ENCODE assay signal across 35 cellular contexts in the genomic region with DNA sequence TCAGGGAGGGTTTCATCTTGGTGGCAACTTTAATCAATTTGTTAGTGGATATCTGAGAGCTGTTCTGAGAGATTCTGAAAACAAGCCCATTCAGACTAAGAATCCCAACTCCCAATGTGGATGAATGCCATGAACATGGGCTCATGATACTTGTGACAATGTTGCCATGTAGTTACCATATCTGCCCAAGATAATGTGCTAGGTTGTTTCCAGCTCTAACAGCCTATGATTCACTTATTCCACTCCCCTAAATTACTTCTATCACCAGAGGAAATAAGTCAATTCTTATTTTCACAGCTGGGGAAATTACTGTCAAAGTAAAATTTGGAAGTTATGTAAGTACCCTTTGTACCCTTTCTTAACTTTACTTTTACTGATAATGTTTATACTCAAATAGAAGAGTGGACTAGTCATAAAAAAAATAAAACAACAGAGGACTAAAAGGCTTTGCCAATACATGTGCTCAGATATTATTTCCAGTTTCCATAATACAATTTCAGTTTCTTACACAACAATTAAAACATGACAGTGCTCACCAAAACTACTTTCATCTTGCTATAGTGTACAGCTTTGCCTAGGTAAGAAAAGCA.
A peak's percentile ranks its signal among the peaks of the same experiment; 100 is the strongest.
DNase-seq lines count a peak whose midpoint lies in the region; ATAC-seq, FAIRE-seq and TF ChIP-seq lines count a peak whose summit lies in the region.
"Had no signal": no experiment of that assay in that cellular context is flagged by ENCODE, and none has a peak within 500 bp of the region (broad histone marks: within the 10 kb centered on the region; RNA-seq: fewer than 3 reads in every experiment).

No MANE protein-coding gene starts in this region.

- peak; percentile 79 for ATAC-seq in thoracic aorta (ENCODE audit: insufficient number of reproducible peaks, low FRiP score, low read depth)
- no peak for ATAC-seq in HG03039 (IDR thresholded peaks at IDR 0.05; ENCODE audit: unreplicated experiment)
- ATAC-seq: activated CD4-positive, alpha-beta T cell treated with anti-CD3 and anti-CD28 coated beads for 36 hours; activated CD8-positive, alpha-beta T cell treated with anti-CD3 and anti-CD28 coated beads, Interleukin-2, amount 10 ng/mL, durations not matched to agents 7 days and 5 days; Panc1 had no signal

- H3K27me3 ChIP-seq in endothelial cell of umbilical vein (ENCODE audit: control insufficient read depth in 2 of 2, insufficient read depth in 2 of 2, low read length in 2 of 2): no peaks in the 10 kb centered on the region
- H3K27me3 ChIP-seq in left ventricle myocardium inferior (ENCODE audit: low read depth): no peaks in the 10 kb centered on the region
- no peaks in the 10 kb centered on the region for H3K27me3 ChIP-seq in thoracic aorta (replicated peaks; ENCODE audit: insufficient read depth)
- H3K27me3 ChIP-seq: adrenal gland, BLaER1, brain microvascular endothelial cell, neural progenitor cell, spleen, tibial nerve had no signal

- no peak overlapping the region for H3K4me3 ChIP-seq in endothelial cell of umbilical vein (replicated peaks in 1 of 3; ENCODE audit: insufficient read depth in 1 of 3, low read depth in 1 of 3, low read length in 3 of 3)
- no peak overlapping the region for H3K4me3 ChIP-seq in left ventricle myocardium inferior
- no peak overlapping the region for H3K4me3 ChIP-seq in thoracic aorta
- H3K4me3 ChIP-seq: adrenal gland, BLaER1, neural progenitor cell, spleen, tibial nerve had no signal

- FAIRE-seq in endothelial cell of umbilical vein (lab: Jason Lieb, UNC): no peak
- FAIRE-seq: colon, frontal cortex had no signal

- no peaks in the 10 kb centered on the region for H3K9me3 ChIP-seq in endothelial cell of umbilical vein (replicated peaks; ENCODE audit: control insufficient read depth, insufficient read depth, low read length)
- H3K9me3 ChIP-seq in left ventricle myocardium inferior (replicated peaks): peaks cover 16% of the 10 kb centered on the region
- H3K9me3 ChIP-seq in thoracic aorta: peaks cover 3% of the 10 kb centered on the region
- H3K9me3 ChIP-seq: adrenal gland had no signal

- DNase-seq in OCI-M1 (lab: John Stamatoyannopoulos, UW): peak; percentile 12
- DNase-seq in endothelial cell of umbilical vein (ENCODE audit: low read depth, low spot score): peak; percentile 23
- DNase-seq in left ventricle myocardium inferior: no peak
- no peak for DNase-seq in thoracic aorta (ENCODE audit: low spot score)
- no peak for DNase-seq in NCI-H1417 (lab: John Stamatoyannopoulos, UW)
- no peak for DNase-seq in stimulated activated CD4-positive, alpha-beta T cell treated with anti-CD3 and anti-CD28 coated beads, Interleukin-4, amount 100 ng/mL, for 24 hours
- DNase-seq: activated CD4-positive, alpha-beta T cell treated with anti-CD3 and anti-CD28 coated beads for 36 hours; activated CD8-positive, alpha-beta T cell treated with anti-CD3 and anti-CD28 coated beads, Interleukin-2, amount 10 ng/mL, durations not matched to agents 7 days and 5 days; activated naive CD4-positive, alpha-beta T cell treated with anti-CD3 and anti-CD28 coated beads for 36 hours; adrenal gland; brain microvascular endothelial cell; DMS 273 treated with DMSO at 0.1 percent for 48 hours; effector CD8-positive, alpha-beta T cell; EL; GOT3; HFFc6; immature natural killer cell; mesenchymal stem cell; NCI-H1105; NCI-H2081; NCI-H526; retina; SHP77 treated with DMSO at 0.1 percent for 48 hours; spleen; stimulated activated CD4-positive, alpha-beta T cell treated with anti-CD3 and anti-CD28 coated beads, Interleukin-2, amount 100 ng/mL, for 24 hours; stimulated activated CD8-positive, alpha-beta memory T cell treated with anti-CD3 and anti-CD28 coated beads, Interleukin-4, amount 100 ng/mL, for 48 hours had no signal

- TF ChIP-seq CTCF in endothelial cell of umbilical vein (IDR thresholded peaks at IDR 0.05; ENCODE audit: extremely low read depth in 1 of 2, insufficient read depth in 1 of 2, low read depth in 1 of 2, low read length in 2 of 2): no peak
- TF ChIP-seq CTCF in left ventricle myocardium inferior (IDR thresholded peaks at IDR 0.05; ENCODE audit: borderline replicate concordance): no peak
- TF ChIP-seq CTCF in thoracic aorta (IDR thresholded peaks at IDR 0.05): no peak

- no peaks in the 10 kb centered on the region for H3K4me1 ChIP-seq in endothelial cell of umbilical vein (ENCODE audit: control insufficient read depth, extremely low read depth, insufficient read depth, low read length)
- H3K4me1 ChIP-seq in left ventricle myocardium inferior: no peaks in the 10 kb centered on the region
- H3K4me1 ChIP-seq in thoracic aorta (ENCODE audit: control insufficient read depth in 1 of 2, low read depth in 2 of 2): peaks cover 24 to 27% of the 10 kb centered on the region in 2 donors
- H3K4me1 ChIP-seq: adrenal gland, BLaER1, parathyroid adenoma, spleen had no signal

- TF ChIP-seq POLR2A in endothelial cell of umbilical vein (IDR thresholded peaks at IDR 0.05; ENCODE audit: low read depth, low read length): no peak

- CTCF ChIA-PET in endothelial cell of umbilical vein (lab: Charles Lee): no interaction called here

- POLR2A ChIA-PET in endothelial cell of umbilical vein (lab: Charles Lee): no interaction called here

- BruUV-seq in endothelial cell of umbilical vein (replicated peaks; lab: Mats Ljungman, UMichigan): no TSS peak

- no peaks in the 10 kb centered on the region for H3K36me3 ChIP-seq in endothelial cell of umbilical vein (ENCODE audit: control insufficient read depth in 2 of 2, extremely low read depth in 1 of 2, insufficient read depth in 2 of 2, low read length in 2 of 2)
- H3K36me3 ChIP-seq in left ventricle myocardium inferior: no peaks in the 10 kb centered on the region
- H3K36me3 ChIP-seq in thoracic aorta: no peaks in the 10 kb centered on the region
- H3K36me3 ChIP-seq: adrenal gland, BLaER1, brain microvascular endothelial cell, neural progenitor cell, spleen, tibial nerve had no signal

- dilution Hi-C loops in endothelial cell of umbilical vein (cut with MboI; ENCODE audit: extremely low pct_ligation_motif_present, low sequenced_read_pairs): no loop called here

- H4K20me1 ChIP-seq in endothelial cell of umbilical vein (replicated peaks; ENCODE audit: control insufficient read depth, extremely low read depth, insufficient read depth, low read length): no peaks in the 10 kb centered on the region
- H4K20me1 ChIP-seq: BLaER1 had no signal

- H3K27ac ChIP-seq in endothelial cell of umbilical vein (ENCODE audit: insufficient read depth, low read depth, low read length) (no peak overlapping the region), left ventricle myocardium inferior (replicated peaks) (peak overlapping the region; percentile 45), thoracic aorta (peak overlapping the region in 1 of 2 donors; percentile 54)
- H3K27ac ChIP-seq: adrenal gland, BLaER1, brain microvascular endothelial cell, neural progenitor cell, parathyroid adenoma, spleen, tibial nerve, VCaP had no signal

- no peaks in the 10 kb centered on the region for H3K79me2 ChIP-seq in endothelial cell of umbilical vein (ENCODE audit: control insufficient read depth, insufficient read depth, low read length)
- H3K79me2 ChIP-seq: parathyroid adenoma had no signal

- H3K9me1 ChIP-seq in endothelial cell of umbilical vein (replicated peaks; ENCODE audit: control insufficient read depth, extremely low read depth, insufficient read depth, low read length): no peaks in the 10 kb centered on the region

- H2AFZ ChIP-seq in endothelial cell of umbilical vein (ENCODE audit: low read depth, low read length): no peak overlapping the region
- H2AFZ ChIP-seq: neural progenitor cell, parathyroid adenoma had no signal

- intact Hi-C loops in endothelial cell of umbilical vein (cut with micrococcal nuclease) (no loop called here), left ventricle myocardium inferior (cut with micrococcal nuclease) (no loop called here)

- H3K9ac ChIP-seq in endothelial cell of umbilical vein (replicated peaks; ENCODE audit: extremely low read depth, insufficient read depth, low read length): no peak overlapping the region
- H3K9ac ChIP-seq: BLaER1, neural progenitor cell, parathyroid adenoma had no signal

- H3K4me2 ChIP-seq in endothelial cell of umbilical vein (ENCODE audit: insufficient read depth, low read length): no peak overlapping the region
- H3K4me2 ChIP-seq: BLaER1, neural progenitor cell had no signal

TF ChIP-seq in endothelial cell of umbilical vein, 7 proteins besides CTCF, POLR2A, EP300 and RAD21:
- TF ChIP-seq EZH2 (IDR thresholded peaks at IDR 0.05; ENCODE audit: borderline replicate concordance, low read depth, low read length, severe bottlenecking) (no peak), JUN (IDR thresholded peaks at IDR 0.05; ENCODE audit: borderline replicate concordance, insufficient read depth, insufficient read length, low read depth) (no peak), MAX (IDR thresholded peaks at IDR 0.05; ENCODE audit: insufficient read depth, insufficient read length) (no peak), FOS (IDR thresholded peaks at IDR 0.05; ENCODE audit: borderline replicate concordance, insufficient read depth, low read length) (no peak), MYC (IDR thresholded peaks at IDR 0.05; ENCODE audit: low read depth, low read length) (no peak), GATA2 (IDR thresholded peaks at IDR 0.05; ENCODE audit: insufficient read depth, insufficient read length, low read depth, low read length) (no peak), POLR2AphosphoS5 (IDR thresholded peaks at IDR 0.05; ENCODE audit: insufficient read depth, low read depth, low read length) (no peak)

Comparison
In these comparisons a context has a peak if more than half of its experiments do, and no peak if none do; other contexts are left out.
1. DNase-seq: peak in OCI-M1 (single experiment) and endothelial cell of umbilical vein (single experiment); none in left ventricle myocardium inferior (single experiment), thoracic aorta (single experiment), NCI-H1417 (0 of 3) and stimulated activated CD4-positive, alpha-beta T cell treated with anti-CD3 and anti-CD28 coated beads, Interleukin-4, amount 100 ng/mL, for 24 hours (single experiment).